In the genomic region with DNA sequence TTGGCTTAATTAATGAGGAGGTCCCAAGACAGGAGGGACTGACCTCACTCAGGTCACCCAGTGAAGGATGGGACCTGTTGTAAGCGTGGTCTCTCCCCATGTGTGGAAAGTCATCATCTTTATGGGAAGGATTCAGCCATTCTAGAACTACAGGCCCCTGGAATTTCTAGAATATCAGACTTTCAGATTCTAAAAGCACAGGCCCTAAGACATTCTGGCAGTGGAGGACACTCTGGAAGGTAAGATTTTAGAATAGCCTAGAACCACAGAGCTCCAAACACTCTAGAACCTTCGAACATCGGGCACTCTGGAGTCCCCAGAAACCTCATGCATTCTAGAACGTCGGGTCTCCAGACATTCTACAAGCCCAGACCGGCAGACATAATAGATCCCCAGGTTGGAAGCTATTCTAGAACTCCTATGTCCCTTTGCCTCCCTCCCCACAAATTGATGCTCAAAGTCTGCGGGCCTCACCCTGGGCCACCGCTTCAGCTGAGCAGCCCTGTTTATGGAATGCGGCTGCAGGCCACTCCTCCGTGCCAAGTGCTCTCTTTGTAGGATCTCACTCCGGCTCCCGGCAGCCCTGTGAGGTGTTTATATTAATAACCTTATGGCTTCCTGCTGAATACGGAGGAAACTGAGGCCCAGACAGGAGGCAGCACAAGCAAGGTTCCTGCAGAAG, we compare ENCODE assay signal across 8 cellular contexts. TPM values are rescaled to one million over a fixed set of nuclear protein-coding genes. Genes with fewer than 3 reads are reported as not detected.
DNase-seq lines count a peak whose midpoint lies in the region; ATAC-seq lines count a peak whose summit lies in the region.

No MANE protein-coding gene starts in this region.

- H3K36me3 Mint-ChIP-seq in central memory CD8-positive, alpha-beta T cell (ENCODE audit: insufficient read depth), result peaks cover 2% of the 10 kb centered on the region

- H3K4me3 Mint-ChIP-seq in central memory CD8-positive, alpha-beta T cell, result peak overlapping the region; percentile 79

- peaks cover 18% of the 10 kb centered on the region for H3K4me1 Mint-ChIP-seq in central memory CD8-positive, alpha-beta T cell

- peaks cover 8 to 42% (median 35%) of the 10 kb centered on the region in 10 experiments; a peak in 19 of 20 replicates for H3K4me1 ChIP-seq in BLaER1 treated with 17β-estradiol and CSF1 and Interleukin-3, amounts not matched to agents 10 nM and 100 nM
- peaks cover 6% of the 10 kb centered on the region for H3K4me1 ChIP-seq in mononuclear cell (ENCODE audit: insufficient read depth, low read length)

- H3K4me2 ChIP-seq in BLaER1 treated with 17β-estradiol and CSF1 and Interleukin-3, amounts not matched to agents 10 nM and 100 nM, result peak overlapping the region; percentile 74 to 99 (median 96)

- peak overlapping the region; percentile 64 to 79 (median 72) for H3K4me3 ChIP-seq in BLaER1 treated with 17β-estradiol and CSF1 and Interleukin-3, amounts not matched to agents 10 nM and 100 nM
- peak overlapping the region; percentile 67 for H3K4me3 ChIP-seq in Jurkat, Clone E6-1 (ENCODE audit: low read length)
- peak overlapping the region; percentile 33 for H3K4me3 ChIP-seq in mononuclear cell (ENCODE audit: low read length)

- peak overlapping the region; percentile 64 to 79 (median 75) for H3K9ac ChIP-seq in BLaER1 treated with 17β-estradiol and CSF1 and Interleukin-3, amounts not matched to agents 10 nM and 100 nM

- no peaks in the 10 kb centered on the region for H3K9me3 ChIP-seq in BLaER1 treated with 17β-estradiol and CSF1 and Interleukin-3, amounts not matched to agents 10 nM and 100 nM (replicated peaks in 1 of 11)
- no peaks in the 10 kb centered on the region for H3K9me3 ChIP-seq in mononuclear cell (ENCODE audit: low read depth, low read length)

- H4K20me1 ChIP-seq in BLaER1 treated with 17β-estradiol and CSF1 and Interleukin-3, amounts not matched to agents 10 nM and 100 nM, result no peaks in the 10 kb centered on the region

- no peak for DNase-seq in Jurkat, Clone E6-1 (ENCODE audit: low read depth, low spot score)
- DNase-seq in central memory CD8-positive, alpha-beta T cell (ENCODE audit: low spot score in 2 of 2), result no peak
- no peak for DNase-seq in activated gamma-delta T cell (lab: John Stamatoyannopoulos, UW)
- DNase-seq in DMS79 (lab: John Stamatoyannopoulos, UW), result no peak
- DNase-seq in activated CD8-positive, alpha-beta memory T cell treated with anti-CD3 and anti-CD28 coated beads, Interleukin-2, amount 50 U/mL, for 48 hours, result no peak

- H3K36me3 ChIP-seq in BLaER1 treated with 17β-estradiol and CSF1 and Interleukin-3, amounts not matched to agents 10 nM and 100 nM, result no peaks in the 10 kb centered on the region

- no peak overlapping the region for H3K27ac Mint-ChIP-seq in central memory CD8-positive, alpha-beta T cell (ENCODE audit: low read depth)

- no peak for ATAC-seq in central memory CD8-positive, alpha-beta T cell (replicated peaks; ENCODE audit: extremely low read depth, poor library complexity, severe bottlenecking)
- no peak for ATAC-seq in GM18870 (IDR thresholded peaks at IDR 0.05; ENCODE audit: unreplicated experiment)

- H3K9me3 Mint-ChIP-seq in central memory CD8-positive, alpha-beta T cell, result no peaks in the 10 kb centered on the region

- H3K27ac ChIP-seq in BLaER1 treated with 17β-estradiol and CSF1 and Interleukin-3, amounts not matched to agents 10 nM and 100 nM, result peak overlapping the region in 8 of 11 experiments; percentile 18 to 48 (median 38); a peak in 8 of 22 replicates

- peaks cover 74% of the 10 kb centered on the region for H3K27me3 Mint-ChIP-seq in central memory CD8-positive, alpha-beta T cell

- peaks cover 0 to 19% (median 0%) of the 10 kb centered on the region in 11 experiments; a peak in 8 of 22 replicates for H3K27me3 ChIP-seq in BLaER1 treated with 17β-estradiol and CSF1 and Interleukin-3, amounts not matched to agents 10 nM and 100 nM
- H3K27me3 ChIP-seq in mononuclear cell (ENCODE audit: insufficient read depth, low read length), result peaks cover 19% of the 10 kb centered on the region

RNA-seq across cellular contexts. Expression of a gene that starts 1.9 kb away (rescaled TPM):
- polyA plus RNA-seq in Jurkat, Clone E6-1 (2012; ENCODE audit: insufficient read depth, insufficient read length), result not detected
- not detected for total RNA-seq in mononuclear cell

RNA-seq across cellular contexts. Expression of a gene that starts 11.7 kb away (rescaled TPM):
- 4.6 TPM for polyA plus RNA-seq in Jurkat, Clone E6-1 (2012; ENCODE audit: insufficient read depth, insufficient read length)
- total RNA-seq in mononuclear cell, result not detected

RNA-seq across cellular contexts. Expression of a gene that starts 19.5 kb away (rescaled TPM):
- polyA plus RNA-seq in Jurkat, Clone E6-1 (2012; ENCODE audit: insufficient read depth, insufficient read length), result not detected
- 0.31 TPM for total RNA-seq in mononuclear cell

RNA-seq across cellular contexts. Expression of a gene that starts 38.0 kb away (rescaled TPM):
- not detected for polyA plus RNA-seq in Jurkat, Clone E6-1 (2012; ENCODE audit: insufficient read depth, insufficient read length)
- total RNA-seq in mononuclear cell, result 0.31 TPM

RNA-seq across cellular contexts. Expression of a gene that starts 45.0 kb away (rescaled TPM):
- polyA plus RNA-seq in Jurkat, Clone E6-1 (2012; ENCODE audit: insufficient read depth, insufficient read length), result not detected
- not detected for total RNA-seq in mononuclear cell
